9 cellular contexts compared by ENCODE assay signal in genomic region chr1:165375623-165376022, GRCh38. TPM values are rescaled to one million over a fixed set of nuclear protein-coding genes. Genes with fewer than 3 reads are reported as not detected.
DNase-seq lines count a peak whose midpoint lies in the region; ATAC-seq, FAIRE-seq and TF ChIP-seq lines count a peak whose summit lies in the region.
"Had no signal": no experiment of that assay in that cellular context is flagged by ENCODE, and none has a peak within 500 bp of the region (broad histone marks: within the 10 kb centered on the region; RNA-seq: fewer than 3 reads in every experiment).

No MANE protein-coding gene starts in this region.

- no peaks in the 10 kb centered on the region for H3K9me3 ChIP-seq in right atrium auricular region
- no peaks in the 10 kb centered on the region for H3K9me3 ChIP-seq in colonic mucosa
- no peaks in the 10 kb centered on the region for H3K9me3 ChIP-seq in mucosa of stomach (ENCODE audit: control insufficient read depth, low read length)
- H3K9me3 ChIP-seq in aorta (ENCODE audit: control insufficient read depth, low read length): no peaks in the 10 kb centered on the region

- no peak for FAIRE-seq in frontal cortex (lab: Jason Lieb, UNC)

- H3K4me1 ChIP-seq in right atrium auricular region: peaks cover 0 to 14% of the 10 kb centered on the region in 2 donors
- no peaks in the 10 kb centered on the region for H3K4me1 ChIP-seq in colonic mucosa
- H3K4me1 ChIP-seq in mucosa of stomach (ENCODE audit: control insufficient read depth, insufficient read depth, low read length): peaks cover 13% of the 10 kb centered on the region
- H3K4me1 ChIP-seq in urinary bladder (ENCODE audit: insufficient read depth): no peaks in the 10 kb centered on the region
- H3K4me1 ChIP-seq in aorta (ENCODE audit: control insufficient read depth in 1 of 2, insufficient read depth in 2 of 2, low read length in 2 of 2): no peaks in the 10 kb centered on the region

- H3K4me3 ChIP-seq in right atrium auricular region: peak overlapping the region; percentile 34 to 52
- peak overlapping the region; percentile 23 for H3K4me3 ChIP-seq in colonic mucosa
- H3K4me3 ChIP-seq in mucosa of stomach (ENCODE audit: low read length): no peak overlapping the region
- peak overlapping the region; percentile 33 for H3K4me3 ChIP-seq in urinary bladder (ENCODE audit: low read depth, low read length)
- peak overlapping the region in 1 of 2 donors; percentile 22 for H3K4me3 ChIP-seq in aorta (ENCODE audit: low read length in 2 of 2)

- H3K27me3 ChIP-seq in right atrium auricular region: no peaks in the 10 kb centered on the region
- H3K27me3 ChIP-seq in colonic mucosa: no peaks in the 10 kb centered on the region
- H3K27me3 ChIP-seq in mucosa of stomach (ENCODE audit: control insufficient read depth, insufficient read depth, low read length): peaks cover 7% of the 10 kb centered on the region
- H3K27me3 ChIP-seq in aorta (ENCODE audit: control insufficient read depth in 1 of 2, insufficient read depth in 2 of 2, low read length in 1 of 2): no peaks in the 10 kb centered on the region

- intact Hi-C loops in cardiac septum (cut with DNase I) (no loop called here), colonic mucosa (cut with DNase I) (no loop called here), aorta (cut with DNase I) (no loop called here)

- 30% methylated on average over 7 of the region's 7 CpGs for WGBS in urinary bladder
- WGBS in aorta, 2 donors: 50 to 59% methylated on average over 7 of the region's 7 CpGs

- no peak for DNase-seq in right atrium auricular region (ENCODE audit: low spot score)
- DNase-seq in cardiac septum (ENCODE audit: low spot score): no peak
- no peak for DNase-seq in colonic mucosa
- DNase-seq in stimulated activated naive CD4-positive, alpha-beta T cell treated with Interleukin-2 at 50 U/mL for 16 hours (lab: John Stamatoyannopoulos, UW): no peak
- DNase-seq in frontal cortex (ENCODE audit: low spot score in 2 of 2): no peak
- DNase-seq in aorta: no peak
- DNase-seq: T1000 had no signal

- ATAC-seq in aorta (ENCODE audit: low FRiP score): no peak

- TF ChIP-seq CTCF in right atrium auricular region (IDR thresholded peaks at IDR 0.05) (no peak), colonic mucosa (IDR thresholded peaks at IDR 0.05) (no peak)

- peak overlapping the region; percentile 78 to 83 for H3K27ac ChIP-seq in right atrium auricular region
- peak overlapping the region; percentile 55 for H3K27ac ChIP-seq in colonic mucosa
- peak overlapping the region; percentile 75 for H3K27ac ChIP-seq in urinary bladder (ENCODE audit: low read depth)
- no peak overlapping the region for H3K27ac ChIP-seq in aorta (ENCODE audit: low read depth in 1 of 2, low read length in 2 of 2)

- H3K9ac ChIP-seq in colonic mucosa (ENCODE audit: low read depth in 2 of 2, low read length in 2 of 2) (no peak overlapping the region), mucosa of stomach (ENCODE audit: low read length) (peak overlapping the region; percentile 60)

- H3K36me3 ChIP-seq in right atrium auricular region (no peaks in the 10 kb centered on the region), colonic mucosa (no peaks in the 10 kb centered on the region), mucosa of stomach (ENCODE audit: control insufficient read depth, insufficient read depth, low read length) (no peaks in the 10 kb centered on the region), urinary bladder (ENCODE audit: insufficient read depth) (no peaks in the 10 kb centered on the region), aorta (ENCODE audit: control insufficient read depth in 1 of 2, insufficient read depth in 2 of 2, low read length in 1 of 2) (no peaks in the 10 kb centered on the region)

RNA-seq across cellular contexts. Expression of gene LMX1A, which starts 19.1 kb away (rescaled TPM):
- total RNA-seq in right atrium auricular region: not detected
- total RNA-seq in cardiac septum: 0.22 TPM
- total RNA-seq in colonic mucosa: under 1 TPM; 0.22 to 0.64 TPM
- 0.42 TPM for total RNA-seq in urinary bladder
- polyA plus RNA-seq in urinary bladder: 0.29 TPM
- not detected for total RNA-seq in frontal cortex
- total RNA-seq in aorta: under 1 TPM in 1 of 2 donors, not detected in 1; 0.84 TPM
- polyA plus RNA-seq in aorta: under 1 TPM in 1 of 2 donors, not detected in 1; 0.25 TPM

Comparison
In these comparisons a context has a peak if more than half of its experiments do, and no peak if none do; other contexts are left out.
1. H3K27ac ChIP-seq: peak in right atrium auricular region (2 of 2), colonic mucosa (single experiment) and urinary bladder (single experiment); none in aorta (0 of 2).